Comparison of ENCODE assay signal across 22 cellular contexts in the genomic region with DNA sequence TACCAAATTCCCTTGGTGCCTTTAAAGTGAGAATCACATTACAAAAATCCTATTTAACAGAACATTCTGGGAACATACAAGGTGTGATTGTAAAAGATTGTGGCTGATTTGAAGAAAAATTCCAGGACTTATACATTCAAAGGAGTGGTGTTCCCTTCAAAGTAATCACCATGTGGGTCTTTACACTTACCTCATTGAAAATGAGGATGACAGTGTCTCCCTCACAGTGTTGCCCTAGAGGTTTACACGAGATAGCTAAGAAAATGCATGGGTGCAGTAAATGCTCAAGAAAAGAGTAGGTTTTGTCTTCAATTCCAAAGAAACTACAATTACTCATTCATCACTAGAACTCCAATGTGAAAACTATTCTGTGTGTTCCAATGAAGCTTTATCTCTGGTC.
"Had no signal": no experiment of that assay in that cellular context is flagged by ENCODE, and none has a peak within 500 bp of the region (broad histone marks: within the 10 kb centered on the region; RNA-seq: fewer than 3 reads in every experiment).

No MANE protein-coding gene starts in this region.

- H3K4me3 ChIP-seq: pancreas, prostate gland, right lobe of liver, sigmoid colon, stomach, thoracic aorta, thyroid gland, tibial nerve, upper lobe of left lung, vagina had no signal

- ATAC-seq: natural killer cell; pancreas; right cardiac atrium; right lobe of liver; stimulated activated effector memory CD8-positive, alpha-beta T cell treated with anti-CD3 and anti-CD28 coated beads, Interleukin-12 subunit alpha, Interleukin-12 subunit beta, amount 100 ng/mL, for 72 hours; stimulated activated naive B cell treated with anti-CD40 and anti-IgM and Interleukin-4, amounts not matched to agents 10 μg/mL and 1 μg/mL and 100 μg/mL, for 72 hours had no signal

- H3K4me1 ChIP-seq: pancreas, prostate gland, right lobe of liver, sigmoid colon, stomach, tibial nerve, upper lobe of left lung, vagina had no signal

- H3K27me3 ChIP-seq: neutrophil, pancreas, right lobe of liver, sigmoid colon, stomach, thyroid gland, tibial nerve, upper lobe of left lung, vagina had no signal

- H3K27ac ChIP-seq: neutrophil, pancreas, prostate gland, right lobe of liver, sigmoid colon, stomach, thoracic aorta, thyroid gland, tibial nerve, upper lobe of left lung, vagina had no signal

- H3K36me3 ChIP-seq: neutrophil, pancreas, prostate gland, right lobe of liver, sigmoid colon, stomach, thoracic aorta, thyroid gland, tibial nerve, upper lobe of left lung, vagina had no signal

- DNase-seq: natural killer cell; nucleus accumbens; pancreas; right cardiac atrium; right lobe of liver; sigmoid colon; small intestine; stimulated activated CD4-positive, alpha-beta T cell treated with anti-CD3 and anti-CD28 coated beads, Interleukin-15, amount 100 ng/mL, for 24 hours; stimulated activated CD4-positive, alpha-beta T cell treated with anti-CD3 and anti-CD28 coated beads, Interleukin-2, amount 100 ng/mL, for 24 hours; stimulated activated CD4-positive, alpha-beta T cell treated with anti-CD3 and anti-CD28 coated beads, Interleukin-2, amount 100 ng/mL, for 48 hours; stimulated activated CD4-positive, alpha-beta T cell treated with anti-CD3 and anti-CD28 coated beads, Interleukin-4, amount 100 ng/mL, for 24 hours; stimulated activated naive B cell treated with anti-CD40 and anti-IgM and Interleukin-4, amounts not matched to agents 10 μg/mL and 1 μg/mL and 100 μg/mL, for 72 hours; stimulated activated naive CD4-positive, alpha-beta T cell treated with Interleukin-2 at 50 U/mL for 16 hours; stomach; thyroid gland; upper lobe of left lung had no signal
